Comparison of ENCODE assay signal across 18 cellular contexts in the genomic region with DNA sequence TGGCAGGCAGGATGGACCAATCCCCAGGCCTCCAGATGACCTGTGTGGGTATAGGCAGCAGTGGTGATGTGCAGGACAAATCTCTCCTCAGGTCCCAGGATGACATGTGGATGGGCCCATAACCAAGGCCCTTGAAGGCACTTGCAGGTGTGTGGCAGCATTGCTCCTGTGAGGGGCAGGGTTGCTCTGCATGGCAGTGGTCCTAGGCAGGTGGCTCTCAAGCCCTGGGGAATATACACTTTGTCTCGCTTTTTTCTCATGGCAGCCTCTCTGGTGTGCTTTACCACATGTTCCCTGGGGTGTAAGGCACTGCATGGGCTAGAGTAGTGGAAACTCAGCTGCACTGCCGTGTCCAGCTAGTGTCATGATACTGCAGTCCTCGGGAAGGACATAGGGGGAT.
DNase-seq lines count a peak whose midpoint lies in the region; TF ChIP-seq lines count a peak whose summit lies in the region.
"Had no signal": no experiment of that assay in that cellular context is flagged by ENCODE, and none has a peak within 500 bp of the region (broad histone marks: within the 10 kb centered on the region; RNA-seq: fewer than 3 reads in every experiment).

No MANE protein-coding gene starts in this region.

- DNase-seq in GM12864 (ENCODE audit: low read depth) (no peak), H9 (no peak), RPMI8226 (peak; percentile 28), iPS-NIHi11 (ENCODE audit: low spot score) (peak; percentile 8), medulla oblongata (ENCODE audit: extremely low spot score) (no peak), SIG-M5 (lab: John Stamatoyannopoulos, UW) (no peak)
- DNase-seq in stimulated activated CD4-positive, alpha-beta T cell treated with anti-CD3 and anti-CD28 coated beads, Interleukin-15, amount 100 ng/mL, for 24 hours: no peak
- no peak for DNase-seq in stimulated activated CD4-positive, alpha-beta T cell treated with anti-CD3 and anti-CD28 coated beads, Interleukin-4, amount 100 ng/mL, for 24 hours
- DNase-seq: AML-193, Caco-2, KBM-7, NCI-H1092, NCI-H1694, NCI-H446, NCI-H774 had no signal

- H3K56ac ChIP-seq in H9 (ENCODE audit: insufficient read length, low read depth, low read length): no peak overlapping the region

- H4K20me1 ChIP-seq in H9 (ENCODE audit: control insufficient read depth, insufficient read depth, insufficient read length): no peaks in the 10 kb centered on the region

- H2BK12ac ChIP-seq in H9 (ENCODE audit: insufficient read length, low read depth, low read length): no peak overlapping the region

- peaks cover 0 to 13% (median 0%) of the 10 kb centered on the region in 3 experiments; a peak in 3 of 7 replicates for H3K36me3 Mint-ChIP-seq in H9 (ENCODE audit: insufficient read depth in 1 of 3, low read depth in 3 of 3)

- no peak overlapping the region for H2BK120ac ChIP-seq in H9 (ENCODE audit: low read depth, low read length, poor library complexity, severe bottlenecking)

- H3K4me3 Mint-ChIP-seq in H9: no peak overlapping the region
- H3K4me3 Mint-ChIP-seq: T-helper 1 cell treated with Interleukin-12 subunit alpha and Interleukin-12 subunit beta and Interleukin-4 antibody, amounts not matched to agents 30 μg/mL and 1 μg/mL, for 36 hours had no signal

- no peak overlapping the region for H2BK20ac ChIP-seq in H9 (ENCODE audit: low read depth, low read length, poor library complexity, severe bottlenecking)

- H2BK5ac ChIP-seq in H9 (ENCODE audit: insufficient read length, low read length): no peak overlapping the region

- H2AK5ac ChIP-seq in H9 (ENCODE audit: insufficient read length, low read length): no peak overlapping the region

- H3K4me1 ChIP-seq in H9 (ENCODE audit: insufficient read depth, low read length): no peaks in the 10 kb centered on the region
- H3K4me1 ChIP-seq: Caco-2, SJSA1 had no signal

- no peak overlapping the region for H3K9ac ChIP-seq in H9 (ENCODE audit: extremely low read depth, insufficient read length, low read length)

- TF ChIP-seq CTCF in GM12864 (IDR thresholded peaks at IDR 0.05; ENCODE audit: low read depth, low read length, missing control alignments) (peak; percentile 11), H9 (conservative IDR thresholded peaks at IDR 0.05) (0 out of 3 replicates have a peak, but pooled peaks have one; percentile 17)

- H3K4ac ChIP-seq in H9 (ENCODE audit: low read depth, low read length): no peak overlapping the region

- H4K91ac ChIP-seq in H9 (ENCODE audit: insufficient read length, low read depth, low read length): no peak overlapping the region

- no CpG with 5 or more reads among the region's 3 CpGs for WGBS in H9 (ENCODE audit: extremely low coverage, insufficient read length, low lambda C conversion rate)

- no peak overlapping the region for H3K14ac ChIP-seq in H9 (ENCODE audit: insufficient read depth, low read length)

- no peak overlapping the region for H2AFZ ChIP-seq in H9 (ENCODE audit: low read length)

- H3K27ac Mint-ChIP-seq in H9: no peak overlapping the region; a peak in 2 of 7 replicates
- H3K27ac Mint-ChIP-seq: T-helper 1 cell treated with Interleukin-12 subunit alpha and Interleukin-12 subunit beta and Interleukin-4 antibody, amounts not matched to agents 30 μg/mL and 1 μg/mL, for 36 hours had no signal

- peaks cover 0 to 2% of the 10 kb centered on the region in 2 experiments; a peak in 1 of 5 replicates for H3K9me3 Mint-ChIP-seq in H9

- no peaks in the 10 kb centered on the region for H3K27me3 ChIP-seq in H9 (ENCODE audit: insufficient read depth, low read length)
- H3K27me3 ChIP-seq: SJSA1 had no signal

- no peak overlapping the region for H3T11ph ChIP-seq in H9 (ENCODE audit: low read length)

- no peak overlapping the region for H3K23ac ChIP-seq in H9 (ENCODE audit: insufficient read length, low read depth, low read length)

- no peaks in the 10 kb centered on the region for H3K79me2 ChIP-seq in H9 (ENCODE audit: insufficient read depth, low read length)

- H4K8ac ChIP-seq in H9 (replicated peaks; ENCODE audit: insufficient read length, low read depth, low read length): no peak overlapping the region

- H3K27me3 Mint-ChIP-seq in H9 (ENCODE audit: low read depth): no peaks in the 10 kb centered on the region; the same call in 1 of the 2 replicates

- no peak overlapping the region for H3K18ac ChIP-seq in H9 (ENCODE audit: insufficient read length, low read depth, low read length)

- H2BK15ac ChIP-seq in H9 (ENCODE audit: low read depth, low read length): no peak overlapping the region

- H3K23me2 ChIP-seq in H9 (ENCODE audit: insufficient read length, low read depth, low read length, poor library complexity, severe bottlenecking): no peaks in the 10 kb centered on the region

- peaks cover 3 to 7% of the 10 kb centered on the region in 2 experiments for H3K4me1 Mint-ChIP-seq in H9

- no peak overlapping the region for H3K27ac ChIP-seq in H9 (ENCODE audit: insufficient read length, low read depth, low read length)
- H3K27ac ChIP-seq: HL-60, SJSA1 had no signal

- H3K4me2 ChIP-seq in H9 (ENCODE audit: insufficient read depth, insufficient read length, low read length): no peak overlapping the region

- H3K79me1 ChIP-seq in H9 (ENCODE audit: insufficient read depth, low read depth, low read length, poor library complexity, severe bottlenecking): no peaks in the 10 kb centered on the region

- no peak overlapping the region for H3K4me3 ChIP-seq in GM12864 (ENCODE audit: low read depth, low read length)
- H3K4me3 ChIP-seq: SJSA1 had no signal

- no peaks in the 10 kb centered on the region for H3K9me3 ChIP-seq in H9 (ENCODE audit: control insufficient read depth, low read depth, low read length)
- H3K9me3 ChIP-seq: Caco-2 had no signal

- H4K5ac ChIP-seq in H9 (ENCODE audit: insufficient read length, low read depth, low read length): no peak overlapping the region

Comparison
In these comparisons a context has a peak if more than half of its experiments do, and no peak if none do; other contexts are left out.
1. DNase-seq: peak in RPMI8226 (single experiment) and iPS-NIHi11 (single experiment); none in GM12864 (single experiment), H9 (single experiment), medulla oblongata (single experiment), stimulated activated CD4-positive, alpha-beta T cell treated with anti-CD3 and anti-CD28 coated beads, Interleukin-15, amount 100 ng/mL, for 24 hours (single experiment), SIG-M5 (single experiment) and stimulated activated CD4-positive, alpha-beta T cell treated with anti-CD3 and anti-CD28 coated beads, Interleukin-4, amount 100 ng/mL, for 24 hours (single experiment).